In the genomic region with DNA sequence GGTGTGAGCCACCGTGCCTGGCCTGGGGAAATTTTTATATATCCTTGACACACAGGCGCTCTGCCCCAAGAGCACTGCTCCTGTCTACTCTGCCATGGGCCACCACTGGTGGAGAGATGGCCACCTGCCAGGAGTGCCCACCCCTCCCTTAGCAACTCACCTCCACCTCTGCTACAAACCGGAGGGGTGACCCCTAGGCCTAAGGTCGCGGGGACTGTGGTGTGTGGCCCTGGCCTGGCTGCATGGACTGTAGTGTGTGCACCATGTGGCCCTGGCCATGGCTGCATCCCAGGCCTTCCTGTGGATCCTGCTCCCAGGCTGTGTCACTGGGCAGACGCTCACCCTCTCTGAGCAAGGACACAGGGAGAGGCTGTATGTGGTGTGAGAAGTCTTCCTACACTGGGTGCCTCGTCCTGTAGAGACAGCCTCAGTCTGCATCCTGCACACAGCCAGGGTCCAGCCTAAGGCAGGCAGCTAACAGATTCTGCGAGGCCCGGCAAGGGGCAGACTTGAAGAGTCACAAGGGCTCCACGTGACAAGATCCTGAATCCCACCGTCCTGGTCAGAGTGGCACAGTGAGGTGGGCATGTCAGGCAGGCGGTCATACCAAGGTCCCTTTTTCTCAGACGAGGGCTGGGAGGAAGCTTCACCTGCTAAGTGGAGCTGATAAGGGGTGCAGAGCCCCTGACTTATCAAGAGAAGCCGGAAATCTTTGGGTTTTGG, we compare ENCODE assay signal across 11 cellular contexts. TPM values are rescaled to one million over a fixed set of nuclear protein-coding genes. Genes with fewer than 3 reads are reported as not detected.
A peak's percentile ranks its signal among the peaks of the same experiment; 100 is the strongest.
DNase-seq lines count a peak whose midpoint lies in the region; ATAC-seq and TF ChIP-seq lines count a peak whose summit lies in the region.
"Had no signal": no experiment of that assay in that cellular context is flagged by ENCODE, and none has a peak within 500 bp of the region (broad histone marks: within the 10 kb centered on the region; RNA-seq: fewer than 3 reads in every experiment).

No MANE protein-coding gene starts in this region.

- H3K36me3 ChIP-seq in CD8-positive, alpha-beta T cell (ENCODE audit: insufficient read depth, low read length), result peaks cover 3% of the 10 kb centered on the region
- H3K36me3 ChIP-seq in Peyer's patch, result peaks cover 0 to 47% (median 0%) of the 10 kb centered on the region in 3 donors
- no peaks in the 10 kb centered on the region for H3K36me3 ChIP-seq in endodermal cell (ENCODE audit: control insufficient read depth, insufficient read depth, low read length)
- peaks cover 13 to 59% (median 56%) of the 10 kb centered on the region in 4 donors for H3K36me3 ChIP-seq in esophagus muscularis mucosa

- peaks cover 44% of the 10 kb centered on the region for H3K4me1 ChIP-seq in CD8-positive, alpha-beta T cell (ENCODE audit: insufficient read depth, low read length)
- H3K4me1 ChIP-seq in Peyer's patch (peaks cover 0 to 42% (median 17%) of the 10 kb centered on the region in 4 donors), endodermal cell (ENCODE audit: control insufficient read depth, insufficient read depth, low read length) (no peaks in the 10 kb centered on the region), esophagus muscularis mucosa (peaks cover 40 to 69% (median 58%) of the 10 kb centered on the region in 4 donors)

- no peak for ATAC-seq in CD8-positive, alpha-beta T cell
- ATAC-seq in omental fat pad (ENCODE audit: low FRiP score) (no peak), HG02642 (IDR thresholded peaks at IDR 0.05; ENCODE audit: poor library complexity, unreplicated experiment) (no peak), GM21367 (IDR thresholded peaks at IDR 0.05; ENCODE audit: unreplicated experiment) (no peak)
- ATAC-seq: activated naive CD4-positive, alpha-beta T cell treated with anti-CD3 and anti-CD28 coated beads, Interleukin-2, amount 50 U/mL, for 72 hours had no signal

- H3K4me3 ChIP-seq in CD8-positive, alpha-beta T cell (ENCODE audit: low read depth, low read length), result no peak overlapping the region
- H3K4me3 ChIP-seq in Peyer's patch (no peak overlapping the region), endodermal cell (ENCODE audit: low read length) (no peak overlapping the region), esophagus muscularis mucosa (no peak overlapping the region)

- intact Hi-C loops in CD8-positive, alpha-beta T cell (cut with DNase I, micrococcal nuclease), result no loop called here
- intact Hi-C loops in esophagus muscularis mucosa (cut with DNase I), result no loop called here

- H3K4me3 Mint-ChIP-seq in CD8-positive, alpha-beta T cell, result no peak overlapping the region
- H3K4me3 Mint-ChIP-seq in endodermal cell, result no peak overlapping the region

- peaks cover 61% of the 10 kb centered on the region for H3K4me1 Mint-ChIP-seq in CD8-positive, alpha-beta T cell (ENCODE audit: low read depth)
- peaks cover 4% of the 10 kb centered on the region for H3K4me1 Mint-ChIP-seq in endodermal cell

- WGBS in endodermal cell (ENCODE audit: insufficient coverage in 1 of 2, insufficient read length in 1 of 2), 2 experiments, result 89 to 90% methylated on average over 11 to 14 of the region's 14 CpGs
- 77% methylated on average over 9 of the region's 14 CpGs for WGBS in esophagus muscularis mucosa

- TF ChIP-seq EP300 in esophagus muscularis mucosa (IDR thresholded peaks at IDR 0.05), result no peak

- no peak overlapping the region for H3K9ac ChIP-seq in endodermal cell (ENCODE audit: extremely low read depth, low read length, poor library complexity, severe bottlenecking)

- H3K36me3 Mint-ChIP-seq in CD8-positive, alpha-beta T cell, result peaks cover 51% of the 10 kb centered on the region
- H3K36me3 Mint-ChIP-seq in endodermal cell (ENCODE audit: low read depth), result peaks cover 14% of the 10 kb centered on the region

- no peak for TF ChIP-seq CTCF in CD8-positive, alpha-beta T cell (IDR thresholded peaks at IDR 0.05)
- TF ChIP-seq CTCF in Peyer's patch (IDR thresholded peaks at IDR 0.05) (no peak), endodermal cell (conservative IDR thresholded peaks at IDR 0.05) (no peak), omental fat pad (IDR thresholded peaks at IDR 0.05) (no peak), esophagus muscularis mucosa (IDR thresholded peaks at IDR 0.05) (no peak)

- H3K9me3 ChIP-seq in CD8-positive, alpha-beta T cell (ENCODE audit: low read length), result no peaks in the 10 kb centered on the region
- H3K9me3 ChIP-seq in Peyer's patch, result no peaks in the 10 kb centered on the region
- no peaks in the 10 kb centered on the region for H3K9me3 ChIP-seq in endodermal cell (ENCODE audit: control insufficient read depth, low read length)
- H3K9me3 ChIP-seq in esophagus muscularis mucosa, result no peaks in the 10 kb centered on the region

- CTCF ChIA-PET in CD8-positive, alpha-beta T cell (lab: Charles Lee), result interaction anchor here (1.2 to 2.0 kb wide), 2 partner anchors 14 to 37 kb away, joined by 3 to 8 read pairs; no protein-coding TSS in a partner anchor

- H3K9me3 Mint-ChIP-seq in CD8-positive, alpha-beta T cell, result no peaks in the 10 kb centered on the region
- no peaks in the 10 kb centered on the region for H3K9me3 Mint-ChIP-seq in endodermal cell
- H3K9me3 Mint-ChIP-seq: activated naive CD4-positive, alpha-beta T cell treated with anti-CD3 and anti-CD28 coated beads, Interleukin-2, amount 50 U/mL, for 72 hours had no signal

- TF ChIP-seq POLR2A in Peyer's patch (IDR thresholded peaks at IDR 0.05) (no peak), esophagus muscularis mucosa (IDR thresholded peaks at IDR 0.05; ENCODE audit: low read depth) (no peak)

- no peaks in the 10 kb centered on the region for H3K27me3 ChIP-seq in CD8-positive, alpha-beta T cell (ENCODE audit: insufficient read depth, low read length)
- no peaks in the 10 kb centered on the region for H3K27me3 ChIP-seq in Peyer's patch
- no peaks in the 10 kb centered on the region for H3K27me3 ChIP-seq in endodermal cell (ENCODE audit: control insufficient read depth, insufficient read depth, low read length, poor library complexity, severe bottlenecking)
- no peaks in the 10 kb centered on the region for H3K27me3 ChIP-seq in esophagus muscularis mucosa

- POLR2A ChIA-PET in CD8-positive, alpha-beta T cell (lab: Charles Lee), result interaction anchor here (2.9 kb wide), 1 partner anchor 10 kb away, joined by 9 read pairs; a partner anchor contains a TSS

- DNase-seq in CD8-positive, alpha-beta T cell, result peak in 1 of 7 experiments; percentile 19
- DNase-seq in Peyer's patch, result peak in 2 of 3 donors; percentile 41 to 45
- peak; percentile 35 for DNase-seq in endodermal cell
- peak; percentile 20 for DNase-seq in omental fat pad (ENCODE audit: low spot score)
- no peak for DNase-seq in medulla oblongata (ENCODE audit: extremely low spot score)
- DNase-seq in esophagus muscularis mucosa (ENCODE audit: extremely low spot score), result no peak
- DNase-seq: NCI-H2171, SW 1271 had no signal

- peak overlapping the region; percentile 67 for H3K27ac Mint-ChIP-seq in CD8-positive, alpha-beta T cell
- H3K27ac Mint-ChIP-seq in endodermal cell, result no peak overlapping the region

- no peaks in the 10 kb centered on the region for H3K27me3 Mint-ChIP-seq in CD8-positive, alpha-beta T cell (ENCODE audit: low read depth)
- H3K27me3 Mint-ChIP-seq in endodermal cell (ENCODE audit: insufficient read depth), result no peaks in the 10 kb centered on the region

- H3K27ac ChIP-seq in CD8-positive, alpha-beta T cell (ENCODE audit: low read depth, low read length), result no peak overlapping the region
- H3K27ac ChIP-seq in Peyer's patch, result no peak overlapping the region
- H3K27ac ChIP-seq in endodermal cell (ENCODE audit: low read depth, low read length), result no peak overlapping the region
- H3K27ac ChIP-seq in esophagus muscularis mucosa (replicated peaks in 1 of 4), result no peak overlapping the region

RNA-seq across cellular contexts. Expression of a gene that starts 10.3 kb away (rescaled TPM):
- total RNA-seq in CD8-positive, alpha-beta T cell, result 100 to 1,000 TPM; 214 to 229 TPM
- total RNA-seq in Peyer's patch (10 to 100 TPM; 47.0 to 56.8 (median 54.5) TPM), endodermal cell (10 to 100 TPM; 24.2 to 32.0 TPM), omental fat pad (100 to 1,000 TPM in 2 of 4 donors, 10 to 100 TPM in 2; 63.3 to 137 (median 104) TPM), esophagus muscularis mucosa (10 to 100 TPM; 69.3 to 90.6 (median 72.7) TPM)
- 29.8 TPM for polyA plus RNA-seq in endodermal cell (2013, experiment 1 of 2)
- 28.4 TPM for polyA plus RNA-seq in endodermal cell (2013, experiment 2 of 2)

RNA-seq across cellular contexts. Expression of a gene that starts 27.7 kb away (rescaled TPM):
- total RNA-seq in CD8-positive, alpha-beta T cell, result 10 to 100 TPM; 72.1 to 78.0 TPM
- total RNA-seq in Peyer's patch (10 to 100 TPM; 34.7 to 74.4 (median 58.9) TPM), endodermal cell (10 to 100 TPM; 16.4 to 21.9 TPM), omental fat pad (10 to 100 TPM; 45.7 to 76.5 (median 57.9) TPM), esophagus muscularis mucosa (10 to 100 TPM; 54.0 to 83.6 (median 78.1) TPM)
- 32.1 TPM for polyA plus RNA-seq in endodermal cell (2013, experiment 1 of 2)
- 29.8 TPM for polyA plus RNA-seq in endodermal cell (2013, experiment 2 of 2)

Comparison
In these comparisons a context has a peak if more than half of its experiments do, and no peak if none do; other contexts are left out.
1. DNase-seq: peak in Peyer's patch (2 of 3), endodermal cell (single experiment) and omental fat pad (single experiment); none in medulla oblongata (single experiment) and esophagus muscularis mucosa (single experiment).